ENCODE assay signal across 2 cellular contexts in the genomic region with DNA sequence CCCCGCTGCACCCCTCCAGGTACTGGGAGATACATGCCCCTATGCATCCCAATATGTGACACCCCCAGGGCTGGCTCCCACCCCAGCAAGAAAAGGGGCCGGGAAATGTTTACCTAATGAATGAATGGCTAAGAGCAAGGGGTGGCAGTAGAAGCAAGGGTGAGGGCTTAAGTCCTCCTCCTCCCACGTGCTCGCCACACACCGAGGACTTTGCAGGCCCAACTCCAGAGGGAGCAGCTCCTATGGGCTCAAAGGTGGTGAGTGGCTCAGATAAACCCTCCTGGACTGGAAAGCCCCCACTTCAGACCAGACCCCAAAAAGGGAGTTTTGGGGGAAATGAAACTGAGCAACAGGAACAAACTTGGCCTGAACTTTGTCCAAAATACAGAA.
TF ChIP-seq lines count a peak whose summit lies in the region.

No MANE protein-coding gene starts in this region.

TF ChIP-seq in SK-N-SH, 30 proteins besides CTCF, POLR2A, EP300 and RAD21 (continued from another document):
- TF ChIP-seq, protein P1, sequence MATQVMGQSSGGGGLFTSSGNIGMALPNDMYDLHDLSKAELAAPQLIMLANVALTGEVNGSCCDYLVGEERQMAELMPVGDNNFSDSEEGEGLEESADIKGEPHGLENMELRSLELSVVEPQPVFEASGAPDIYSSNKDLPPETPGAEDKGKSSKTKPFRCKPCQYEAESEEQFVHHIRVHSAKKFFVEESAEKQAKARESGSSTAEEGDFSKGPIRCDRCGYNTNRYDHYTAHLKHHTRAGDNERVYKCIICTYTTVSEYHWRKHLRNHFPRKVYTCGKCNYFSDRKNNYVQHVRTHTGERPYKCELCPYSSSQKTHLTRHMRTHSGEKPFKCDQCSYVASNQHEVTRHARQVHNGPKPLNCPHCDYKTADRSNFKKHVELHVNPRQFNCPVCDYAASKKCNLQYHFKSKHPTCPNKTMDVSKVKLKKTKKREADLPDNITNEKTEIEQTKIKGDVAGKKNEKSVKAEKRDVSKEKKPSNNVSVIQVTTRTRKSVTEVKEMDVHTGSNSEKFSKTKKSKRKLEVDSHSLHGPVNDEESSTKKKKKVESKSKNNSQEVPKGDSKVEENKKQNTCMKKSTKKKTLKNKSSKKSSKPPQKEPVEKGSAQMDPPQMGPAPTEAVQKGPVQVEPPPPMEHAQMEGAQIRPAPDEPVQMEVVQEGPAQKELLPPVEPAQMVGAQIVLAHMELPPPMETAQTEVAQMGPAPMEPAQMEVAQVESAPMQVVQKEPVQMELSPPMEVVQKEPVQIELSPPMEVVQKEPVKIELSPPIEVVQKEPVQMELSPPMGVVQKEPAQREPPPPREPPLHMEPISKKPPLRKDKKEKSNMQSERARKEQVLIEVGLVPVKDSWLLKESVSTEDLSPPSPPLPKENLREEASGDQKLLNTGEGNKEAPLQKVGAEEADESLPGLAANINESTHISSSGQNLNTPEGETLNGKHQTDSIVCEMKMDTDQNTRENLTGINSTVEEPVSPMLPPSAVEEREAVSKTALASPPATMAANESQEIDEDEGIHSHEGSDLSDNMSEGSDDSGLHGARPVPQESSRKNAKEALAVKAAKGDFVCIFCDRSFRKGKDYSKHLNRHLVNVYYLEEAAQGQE (IDR thresholded peaks at IDR 0.05; ENCODE audit: low read depth, low read length) = no peak
- TF ChIP-seq NFIC (IDR thresholded peaks at IDR 0.05; ENCODE audit: borderline replicate concordance) = no peak
- TF ChIP-seq, protein P2, sequence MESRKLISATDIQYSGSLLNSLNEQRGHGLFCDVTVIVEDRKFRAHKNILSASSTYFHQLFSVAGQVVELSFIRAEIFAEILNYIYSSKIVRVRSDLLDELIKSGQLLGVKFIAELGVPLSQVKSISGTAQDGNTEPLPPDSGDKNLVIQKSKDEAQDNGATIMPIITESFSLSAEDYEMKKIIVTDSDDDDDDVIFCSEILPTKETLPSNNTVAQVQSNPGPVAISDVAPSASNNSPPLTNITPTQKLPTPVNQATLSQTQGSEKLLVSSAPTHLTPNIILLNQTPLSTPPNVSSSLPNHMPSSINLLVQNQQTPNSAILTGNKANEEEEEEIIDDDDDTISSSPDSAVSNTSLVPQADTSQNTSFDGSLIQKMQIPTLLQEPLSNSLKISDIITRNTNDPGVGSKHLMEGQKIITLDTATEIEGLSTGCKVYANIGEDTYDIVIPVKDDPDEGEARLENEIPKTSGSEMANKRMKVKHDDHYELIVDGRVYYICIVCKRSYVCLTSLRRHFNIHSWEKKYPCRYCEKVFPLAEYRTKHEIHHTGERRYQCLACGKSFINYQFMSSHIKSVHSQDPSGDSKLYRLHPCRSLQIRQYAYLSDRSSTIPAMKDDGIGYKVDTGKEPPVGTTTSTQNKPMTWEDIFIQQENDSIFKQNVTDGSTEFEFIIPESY (IDR thresholded peaks at IDR 0.05; ENCODE audit: borderline replicate concordance, low read depth) = no peak
- TF ChIP-seq MEF2A (IDR thresholded peaks at IDR 0.05; ENCODE audit: borderline replicate concordance, low read depth) = no peak
- TF ChIP-seq, protein P3, sequence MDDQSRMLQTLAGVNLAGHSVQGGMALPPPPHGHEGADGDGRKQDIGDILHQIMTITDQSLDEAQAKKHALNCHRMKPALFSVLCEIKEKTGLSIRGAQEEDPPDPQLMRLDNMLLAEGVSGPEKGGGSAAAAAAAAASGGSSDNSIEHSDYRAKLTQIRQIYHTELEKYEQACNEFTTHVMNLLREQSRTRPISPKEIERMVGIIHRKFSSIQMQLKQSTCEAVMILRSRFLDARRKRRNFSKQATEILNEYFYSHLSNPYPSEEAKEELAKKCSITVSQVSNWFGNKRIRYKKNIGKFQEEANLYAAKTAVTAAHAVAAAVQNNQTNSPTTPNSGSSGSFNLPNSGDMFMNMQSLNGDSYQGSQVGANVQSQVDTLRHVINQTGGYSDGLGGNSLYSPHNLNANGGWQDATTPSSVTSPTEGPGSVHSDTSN (IDR thresholded peaks at IDR 0.05) = no peak

TF ChIP-seq in SK-N-SH treated with all-trans-retinoic acid at 6 μM for 48 hours, 23 proteins besides CTCF, POLR2A, EP300 and RAD21 (continued from another document):
- TF ChIP-seq, protein P4, sequence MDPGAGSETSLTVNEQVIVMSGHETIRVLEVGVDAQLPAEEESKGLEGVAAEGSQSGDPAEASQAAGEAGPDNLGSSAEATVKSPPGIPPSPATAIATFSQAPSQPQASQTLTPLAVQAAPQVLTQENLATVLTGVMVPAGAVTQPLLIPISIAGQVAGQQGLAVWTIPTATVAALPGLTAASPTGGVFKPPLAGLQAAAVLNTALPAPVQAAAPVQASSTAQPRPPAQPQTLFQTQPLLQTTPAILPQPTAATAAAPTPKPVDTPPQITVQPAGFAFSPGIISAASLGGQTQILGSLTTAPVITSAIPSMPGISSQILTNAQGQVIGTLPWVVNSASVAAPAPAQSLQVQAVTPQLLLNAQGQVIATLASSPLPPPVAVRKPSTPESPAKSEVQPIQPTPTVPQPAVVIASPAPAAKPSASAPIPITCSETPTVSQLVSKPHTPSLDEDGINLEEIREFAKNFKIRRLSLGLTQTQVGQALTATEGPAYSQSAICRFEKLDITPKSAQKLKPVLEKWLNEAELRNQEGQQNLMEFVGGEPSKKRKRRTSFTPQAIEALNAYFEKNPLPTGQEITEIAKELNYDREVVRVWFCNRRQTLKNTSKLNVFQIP (CRISPR knock-in tag; IDR thresholded peaks at IDR 0.05; ENCODE audit: borderline replicate concordance, low read depth) = no peak
- TF ChIP-seq OSR1 (CRISPR knock-in tag; IDR thresholded peaks at IDR 0.05) (no peak), ZNF8 (CRISPR knock-in tag; IDR thresholded peaks at IDR 0.05) (no peak), ESRRG (CRISPR knock-in tag; IDR thresholded peaks at IDR 0.05) (no peak), SNAI2 (CRISPR knock-in tag; IDR thresholded peaks at IDR 0.05) (no peak), ZNF70 (CRISPR knock-in tag; IDR thresholded peaks at IDR 0.05) (no peak), ISL1 (CRISPR knock-in tag; IDR thresholded peaks at IDR 0.05) (no peak), ZFP30 (CRISPR knock-in tag; IDR thresholded peaks at IDR 0.05) (no peak)
